Comparison of ENCODE assay signal across 7 cellular contexts in genomic region chr5:72695659-72696058, GRCh38.
"Had no signal": no experiment of that assay in that cellular context is flagged by ENCODE, and none has a peak within 500 bp of the region (broad histone marks: within the 10 kb centered on the region; RNA-seq: fewer than 3 reads in every experiment).

No MANE protein-coding gene starts in this region.

- H3K9me3 ChIP-seq: HAP-1 had no signal

- H2AFZ ChIP-seq: GM23248 had no signal

- H3K36me3 ChIP-seq: HAP-1 had no signal

- H3K27ac ChIP-seq: GM23248 had no signal

- H3K9ac ChIP-seq: GM23248 had no signal

- DNase-seq: GM23248, GOT3, H7, KBM-7 had no signal

- ATAC-seq: HCT116 had no signal

- FAIRE-seq: HTR-8/SVneo had no signal

- H3K4me1 ChIP-seq: HAP-1 had no signal

- H3K4me3 ChIP-seq: GM23248, HAP-1 had no signal
